Comparison of ENCODE assay signal across 9 cellular contexts in the genomic region with DNA sequence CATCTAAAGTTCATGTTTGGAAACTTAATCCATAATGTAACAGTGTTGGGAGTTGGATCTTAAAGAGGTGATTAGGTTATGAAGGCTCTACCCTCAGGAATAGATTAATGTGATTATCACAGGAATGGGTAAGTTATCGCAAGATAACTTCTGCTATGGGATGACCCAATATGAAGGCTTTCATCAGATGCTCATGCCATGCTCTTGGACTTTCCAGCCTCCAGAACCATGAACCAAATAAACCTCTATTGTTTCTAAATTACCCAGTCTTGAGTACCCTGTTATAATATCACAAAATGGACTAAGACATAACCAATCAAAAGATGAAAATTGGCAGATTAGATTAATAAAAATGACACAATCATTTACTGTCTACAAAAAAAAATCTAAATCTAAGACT.
"Had no signal": no experiment of that assay in that cellular context is flagged by ENCODE, and none has a peak within 500 bp of the region (broad histone marks: within the 10 kb centered on the region; RNA-seq: fewer than 3 reads in every experiment).

No MANE protein-coding gene starts in this region.

- H3K4me2 ChIP-seq: GM23338, KMS-11 had no signal

- H3K9ac ChIP-seq: KMS-11 had no signal

- H3K4me3 ChIP-seq: GM23338 had no signal

- FAIRE-seq: H1 had no signal

- H3K27ac ChIP-seq: HL-60, KMS-11 had no signal

- ATAC-seq: GM23338 had no signal

- H2AFZ ChIP-seq: GM23338 had no signal

- DNase-seq: H9, HCEC 1CT, IMR-90, Karpas-422, KBM-7 had no signal
